13 cellular contexts compared by ENCODE assay signal in the genomic region with DNA sequence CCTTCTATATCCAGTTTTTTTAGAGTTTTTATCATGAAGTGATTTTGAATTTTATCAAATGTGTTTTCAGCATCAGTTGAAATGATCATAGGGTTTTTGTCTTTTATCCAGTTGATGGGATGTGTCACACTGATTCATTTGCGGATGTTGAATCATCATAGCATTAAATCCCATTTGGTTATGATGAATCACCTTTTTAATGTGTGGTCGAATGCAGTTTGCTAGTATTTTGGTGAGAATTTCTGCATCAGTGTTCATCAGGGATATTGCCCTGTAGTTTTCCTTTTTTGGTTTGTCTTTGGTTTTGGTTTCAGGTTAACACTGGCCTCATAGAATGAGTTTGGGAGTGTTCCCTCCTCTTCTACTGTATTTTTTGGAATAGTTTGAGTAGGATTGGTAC.
DNase-seq lines count a peak whose midpoint lies in the region; ATAC-seq and TF ChIP-seq lines count a peak whose summit lies in the region.
"Had no signal": no experiment of that assay in that cellular context is flagged by ENCODE, and none has a peak within 500 bp of the region (broad histone marks: within the 10 kb centered on the region; RNA-seq: fewer than 3 reads in every experiment).

No MANE protein-coding gene starts in this region.

- H3K4me1 ChIP-seq in Panc1 (ENCODE audit: control insufficient read depth, insufficient read depth, low read length) = no peaks in the 10 kb centered on the region
- H3K4me1 ChIP-seq: adrenal gland, psoas muscle had no signal

- peak; percentile 90 for DNase-seq in EH (ENCODE audit: low read depth)
- peak; percentile 13 for DNase-seq in Panc1 (ENCODE audit: low read depth, low spot score)
- peak; percentile 72 for DNase-seq in dermis blood vessel endothelial cell
- peak; percentile 72 for DNase-seq in myocyte (ENCODE audit: low read depth)
- no peak for DNase-seq in activated naive CD4-positive, alpha-beta T cell treated with anti-CD3 and anti-CD28 coated beads for 36 hours
- DNase-seq in HuH-7.5 (ENCODE audit: low spot score) = no peak
- no peak for DNase-seq in HuH-7 (ENCODE audit: low spot score)
- DNase-seq: adrenal gland; CD4-positive, CD25-positive, alpha-beta regulatory T cell; NCI-H2227 treated with DMSO at 0.1 percent for 48 hours; psoas muscle; stimulated activated naive CD8-positive, alpha-beta T cell treated with anti-CD3 and anti-CD28 coated beads, Interleukin-15, amount 100 ng/mL, for 72 hours had no signal

- POLR2A ChIA-PET in Panc1 (lab: Charles Lee) = interaction anchor here (0.7 kb wide), 1 partner anchor 1605 kb away, joined by 3 read pairs; no protein-coding TSS in a partner anchor

- H3K27ac ChIP-seq in Panc1 (ENCODE audit: low read length) = no peak overlapping the region
- H3K27ac ChIP-seq: adrenal gland, psoas muscle had no signal

- no peaks in the 10 kb centered on the region for H3K4me1 Mint-ChIP-seq in activated naive CD4-positive, alpha-beta T cell treated with anti-CD3 and anti-CD28 coated beads for 36 hours (ENCODE audit: low read depth)
- H3K4me1 Mint-ChIP-seq: CD4-positive, CD25-positive, alpha-beta regulatory T cell; stimulated activated naive CD8-positive, alpha-beta T cell treated with anti-CD3 and anti-CD28 coated beads, Interleukin-15, amount 100 ng/mL, for 72 hours had no signal

- no peaks in the 10 kb centered on the region for H3K27me3 Mint-ChIP-seq in activated naive CD4-positive, alpha-beta T cell treated with anti-CD3 and anti-CD28 coated beads for 36 hours (ENCODE audit: low read depth)
- H3K27me3 Mint-ChIP-seq: CD4-positive, CD25-positive, alpha-beta regulatory T cell; stimulated activated naive CD8-positive, alpha-beta T cell treated with anti-CD3 and anti-CD28 coated beads, Interleukin-15, amount 100 ng/mL, for 72 hours had no signal

- H3K4me3 Mint-ChIP-seq in activated naive CD4-positive, alpha-beta T cell treated with anti-CD3 and anti-CD28 coated beads for 36 hours = no peak overlapping the region
- H3K4me3 Mint-ChIP-seq: CD4-positive, CD25-positive, alpha-beta regulatory T cell; stimulated activated naive CD8-positive, alpha-beta T cell treated with anti-CD3 and anti-CD28 coated beads, Interleukin-15, amount 100 ng/mL, for 72 hours had no signal

- in situ Hi-C loops in Panc1 (cut with HindIII; ENCODE audit: low pct_unique_long_range_greater_than_20kb, low sequenced_read_pairs) = no loop called here

- peaks cover 2% of the 10 kb centered on the region for H3K9me3 Mint-ChIP-seq in activated naive CD4-positive, alpha-beta T cell treated with anti-CD3 and anti-CD28 coated beads for 36 hours

- H3K36me3 Mint-ChIP-seq in activated naive CD4-positive, alpha-beta T cell treated with anti-CD3 and anti-CD28 coated beads for 36 hours (ENCODE audit: low read depth) = no peaks in the 10 kb centered on the region
- H3K36me3 Mint-ChIP-seq: CD4-positive, CD25-positive, alpha-beta regulatory T cell had no signal

- no peaks in the 10 kb centered on the region for H3K36me3 ChIP-seq in Panc1 (ENCODE audit: control insufficient read depth, insufficient read depth, low read length)
- H3K36me3 ChIP-seq: adrenal gland had no signal

- no peaks in the 10 kb centered on the region for H3K9me3 ChIP-seq in Panc1 (ENCODE audit: control insufficient read depth, insufficient read depth, low read depth, low read length)
- H3K9me3 ChIP-seq: adrenal gland, psoas muscle had no signal

- no peak for TF ChIP-seq CTCF in Panc1 (IDR thresholded peaks at IDR 0.05)

- ATAC-seq in Panc1 (no peak), GM21447 (IDR thresholded peaks at IDR 0.05; ENCODE audit: unreplicated experiment) (no peak)
- ATAC-seq: psoas muscle; stimulated activated naive CD8-positive, alpha-beta T cell treated with anti-CD3 and anti-CD28 coated beads, Interleukin-15, amount 100 ng/mL, for 72 hours had no signal

- H3K4me3 ChIP-seq in Panc1 (ENCODE audit: low read depth in 2 of 2, low read length in 2 of 2) = no peak overlapping the region
- H3K4me3 ChIP-seq: adrenal gland, psoas muscle had no signal

- intact Hi-C loops in Panc1 (cut with micrococcal nuclease; ENCODE audit: unreplicated experiment) = no loop called here
- intact Hi-C loops in activated naive CD4-positive, alpha-beta T cell treated with anti-CD3 and anti-CD28 coated beads for 36 hours (cut with micrococcal nuclease) = no loop called here

- no peaks in the 10 kb centered on the region for H3K27me3 ChIP-seq in Panc1 (ENCODE audit: control insufficient read depth, insufficient read depth, low read length)
- H3K27me3 ChIP-seq: adrenal gland had no signal

- CTCF ChIA-PET in Panc1 (lab: Charles Lee) = no interaction called here
- CTCF ChIA-PET in activated naive CD4-positive, alpha-beta T cell treated with anti-CD3 and anti-CD28 coated beads for 36 hours (lab: Charles Lee) = no interaction called here

- BruUV-seq in Panc1 (replicated peaks; lab: Mats Ljungman, UMichigan) = no TSS peak

- no peak overlapping the region for H3K27ac Mint-ChIP-seq in activated naive CD4-positive, alpha-beta T cell treated with anti-CD3 and anti-CD28 coated beads for 36 hours
- H3K27ac Mint-ChIP-seq: CD4-positive, CD25-positive, alpha-beta regulatory T cell; stimulated activated naive CD8-positive, alpha-beta T cell treated with anti-CD3 and anti-CD28 coated beads, Interleukin-15, amount 100 ng/mL, for 72 hours had no signal

Comparison
In these comparisons a context has a peak if more than half of its experiments do, and no peak if none do; other contexts are left out.
1. DNase-seq: peak in EH (single experiment), Panc1 (single experiment), dermis blood vessel endothelial cell (single experiment) and myocyte (single experiment); none in activated naive CD4-positive, alpha-beta T cell treated with anti-CD3 and anti-CD28 coated beads for 36 hours (single experiment), HuH-7.5 (single experiment) and HuH-7 (single experiment).